ENCODE assay signal across 1 cellular context in genomic region chr11:61361686-61362541, GRCh38.
TF ChIP-seq lines count a peak whose summit lies in the region.

CYB561A3 (minus strand) TSS chr11:61361882; CDS start chr11:61356713, 5,169 bp downstream.
TMEM138 (plus strand) TSS chr11:61362374; CDS start chr11:61364391, 2,017 bp downstream.

TF ChIP-seq in HepG2, 621 proteins besides CTCF, POLR2A, EP300 and RAD21 (continued from another document and continues in another):
- TF ChIP-seq ZNF563 (CRISPR knock-in tag; IDR thresholded peaks at IDR 0.05) (peak; percentile 89; the same call in 1 of the 2 replicates), ZNF616 (CRISPR knock-in tag; IDR thresholded peaks at IDR 0.05; ENCODE audit: low read depth) (peak; percentile 44; the same call in 1 of the 2 replicates), PAX8 (CRISPR knock-in tag; IDR thresholded peaks at IDR 0.05; ENCODE audit: borderline replicate concordance) (0 out of 2 replicates have a peak, but pooled peaks have one; percentile 49), ELF1 (CRISPR knock-in tag; IDR thresholded peaks at IDR 0.05) (peak; percentile 84), ATF7-NPFF (CRISPR knock-in tag; IDR thresholded peaks at IDR 0.05; ENCODE audit: low read depth) (peak; percentile 84), FOXO4 (CRISPR knock-in tag; conservative IDR thresholded peaks at IDR 0.05) (0 out of 2 replicates have a peak, but pooled peaks have one; percentile 88), NPAS2 (CRISPR knock-in tag; IDR thresholded peaks at IDR 0.05; ENCODE audit: borderline replicate concordance) (no peak), AKAP8 (CRISPR knock-in tag; IDR thresholded peaks at IDR 0.05) (peak; percentile 51; the same call in 1 of the 2 replicates), ZNF337 (CRISPR knock-in tag; IDR thresholded peaks at IDR 0.05; ENCODE audit: borderline replicate concordance, low read depth) (peak; percentile 93), ZNF598 (CRISPR knock-in tag; IDR thresholded peaks at IDR 0.05; ENCODE audit: borderline replicate concordance) (peak; percentile 93; the same call in 1 of the 2 replicates), ZZZ3 (CRISPR knock-in tag; IDR thresholded peaks at IDR 0.05; ENCODE audit: borderline replicate concordance) (peak; percentile 87; the same call in 1 of the 2 replicates), ZNF367 (CRISPR knock-in tag; IDR thresholded peaks at IDR 0.05; ENCODE audit: borderline replicate concordance) (no peak), TOE1 (CRISPR knock-in tag; IDR thresholded peaks at IDR 0.05) (peak; percentile 14; the same call in 1 of the 2 replicates), MEIS1 (CRISPR knock-in tag; IDR thresholded peaks at IDR 0.05; ENCODE audit: borderline replicate concordance) (0 out of 2 replicates have a peak, but pooled peaks have one; percentile 49), ZNF124 (CRISPR knock-in tag; IDR thresholded peaks at IDR 0.05) (peak; percentile 83; the same call in 1 of the 2 replicates), YEATS2 (CRISPR knock-in tag; IDR thresholded peaks at IDR 0.05; ENCODE audit: borderline replicate concordance) (peak; percentile 90), THAP9 (CRISPR knock-in tag; IDR thresholded peaks at IDR 0.05; ENCODE audit: borderline replicate concordance) (peak; percentile 89; the same call in 1 of the 2 replicates), SNAI1 (CRISPR knock-in tag; IDR thresholded peaks at IDR 0.05; ENCODE audit: borderline replicate concordance) (0 out of 2 replicates have a peak, but pooled peaks have one; percentile 69), ZNF780A (CRISPR knock-in tag; IDR thresholded peaks at IDR 0.05) (0 out of 2 replicates have a peak, but pooled peaks have one; percentile 13), ZNF788 (CRISPR knock-in tag; IDR thresholded peaks at IDR 0.05; ENCODE audit: borderline replicate concordance) (peak; percentile 42; the same call in 1 of the 2 replicates), HOXA5 (CRISPR knock-in tag; IDR thresholded peaks at IDR 0.05) (peak; percentile 48), EEA1 (CRISPR knock-in tag; IDR thresholded peaks at IDR 0.05; ENCODE audit: borderline replicate concordance) (0 out of 2 replicates have a peak, but pooled peaks have one; percentile 14), POLR2G (IDR thresholded peaks at IDR 0.05; ENCODE audit: low read depth, low read length) (peak; percentile 90), MTF1 (CRISPR knock-in tag; IDR thresholded peaks at IDR 0.05) (peak; percentile 81), ZNF792 (CRISPR knock-in tag; IDR thresholded peaks at IDR 0.05) (peak; percentile 68; the same call in 1 of the 2 replicates), ZNF17 (CRISPR knock-in tag; IDR thresholded peaks at IDR 0.05) (no peak), ZBTB44 (CRISPR knock-in tag; IDR thresholded peaks at IDR 0.05) (peak; percentile 4), CREB1 (IDR thresholded peaks at IDR 0.05) (0 out of 2 replicates have a peak, but pooled peaks have one; percentile 2), CREB1 (CRISPR knock-in tag; IDR thresholded peaks at IDR 0.05) (peak; percentile 83), GRHL1 (CRISPR knock-in tag; conservative IDR thresholded peaks at IDR 0.05) (no peak), RFX5 (IDR thresholded peaks at IDR 0.05; ENCODE audit: low read depth, low read length) (peak; percentile 75; the same call in 1 of the 2 replicates), TAF1 (CRISPR knock-in tag; IDR thresholded peaks at IDR 0.05) (peak; percentile 81), ASH2L (IDR thresholded peaks at IDR 0.05; ENCODE audit: insufficient read length, low read depth, low read length) (peak; percentile 79), ZNF607 (CRISPR knock-in tag; IDR thresholded peaks at IDR 0.05; ENCODE audit: borderline replicate concordance) (peak; percentile 58; the same call in 1 of the 2 replicates), MED13 (CRISPR knock-in tag; IDR thresholded peaks at IDR 0.05) (no peak; the same call in 1 of the 2 replicates)
- TF ChIP-seq, protein P1, sequence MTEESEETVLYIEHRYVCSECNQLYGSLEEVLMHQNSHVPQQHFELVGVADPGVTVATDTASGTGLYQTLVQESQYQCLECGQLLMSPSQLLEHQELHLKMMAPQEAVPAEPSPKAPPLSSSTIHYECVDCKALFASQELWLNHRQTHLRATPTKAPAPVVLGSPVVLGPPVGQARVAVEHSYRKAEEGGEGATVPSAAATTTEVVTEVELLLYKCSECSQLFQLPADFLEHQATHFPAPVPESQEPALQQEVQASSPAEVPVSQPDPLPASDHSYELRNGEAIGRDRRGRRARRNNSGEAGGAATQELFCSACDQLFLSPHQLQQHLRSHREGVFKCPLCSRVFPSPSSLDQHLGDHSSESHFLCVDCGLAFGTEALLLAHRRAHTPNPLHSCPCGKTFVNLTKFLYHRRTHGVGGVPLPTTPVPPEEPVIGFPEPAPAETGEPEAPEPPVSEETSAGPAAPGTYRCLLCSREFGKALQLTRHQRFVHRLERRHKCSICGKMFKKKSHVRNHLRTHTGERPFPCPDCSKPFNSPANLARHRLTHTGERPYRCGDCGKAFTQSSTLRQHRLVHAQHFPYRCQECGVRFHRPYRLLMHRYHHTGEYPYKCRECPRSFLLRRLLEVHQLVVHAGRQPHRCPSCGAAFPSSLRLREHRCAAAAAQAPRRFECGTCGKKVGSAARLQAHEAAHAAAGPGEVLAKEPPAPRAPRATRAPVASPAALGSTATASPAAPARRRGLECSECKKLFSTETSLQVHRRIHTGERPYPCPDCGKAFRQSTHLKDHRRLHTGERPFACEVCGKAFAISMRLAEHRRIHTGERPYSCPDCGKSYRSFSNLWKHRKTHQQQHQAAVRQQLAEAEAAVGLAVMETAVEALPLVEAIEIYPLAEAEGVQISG (CRISPR knock-in tag; IDR thresholded peaks at IDR 0.05) = peak; percentile 99
- TF ChIP-seq, protein P2, sequence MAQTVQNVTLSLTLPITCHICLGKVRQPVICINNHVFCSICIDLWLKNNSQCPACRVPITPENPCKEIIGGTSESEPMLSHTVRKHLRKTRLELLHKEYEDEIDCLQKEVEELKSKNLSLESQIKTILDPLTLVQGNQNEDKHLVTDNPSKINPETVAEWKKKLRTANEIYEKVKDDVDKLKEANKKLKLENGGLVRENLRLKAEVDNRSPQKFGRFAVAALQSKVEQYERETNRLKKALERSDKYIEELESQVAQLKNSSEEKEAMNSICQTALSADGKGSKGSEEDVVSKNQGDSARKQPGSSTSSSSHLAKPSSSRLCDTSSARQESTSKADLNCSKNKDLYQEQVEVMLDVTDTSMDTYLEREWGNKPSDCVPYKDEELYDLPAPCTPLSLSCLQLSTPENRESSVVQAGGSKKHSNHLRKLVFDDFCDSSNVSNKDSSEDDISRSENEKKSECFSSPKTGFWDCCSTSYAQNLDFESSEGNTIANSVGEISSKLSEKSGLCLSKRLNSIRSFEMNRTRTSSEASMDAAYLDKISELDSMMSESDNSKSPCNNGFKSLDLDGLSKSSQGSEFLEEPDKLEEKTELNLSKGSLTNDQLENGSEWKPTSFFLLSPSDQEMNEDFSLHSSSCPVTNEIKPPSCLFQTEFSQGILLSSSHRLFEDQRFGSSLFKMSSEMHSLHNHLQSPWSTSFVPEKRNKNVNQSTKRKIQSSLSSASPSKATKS (CRISPR knock-in tag; IDR thresholded peaks at IDR 0.05) = peak; percentile 23; the same call in 1 of the 2 replicates
- TF ChIP-seq, protein P3, sequence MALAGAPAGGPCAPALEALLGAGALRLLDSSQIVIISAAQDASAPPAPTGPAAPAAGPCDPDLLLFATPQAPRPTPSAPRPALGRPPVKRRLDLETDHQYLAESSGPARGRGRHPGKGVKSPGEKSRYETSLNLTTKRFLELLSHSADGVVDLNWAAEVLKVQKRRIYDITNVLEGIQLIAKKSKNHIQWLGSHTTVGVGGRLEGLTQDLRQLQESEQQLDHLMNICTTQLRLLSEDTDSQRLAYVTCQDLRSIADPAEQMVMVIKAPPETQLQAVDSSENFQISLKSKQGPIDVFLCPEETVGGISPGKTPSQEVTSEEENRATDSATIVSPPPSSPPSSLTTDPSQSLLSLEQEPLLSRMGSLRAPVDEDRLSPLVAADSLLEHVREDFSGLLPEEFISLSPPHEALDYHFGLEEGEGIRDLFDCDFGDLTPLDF (CRISPR knock-in tag; IDR thresholded peaks at IDR 0.05) = peak; percentile 95
- TF ChIP-seq, protein P4, sequence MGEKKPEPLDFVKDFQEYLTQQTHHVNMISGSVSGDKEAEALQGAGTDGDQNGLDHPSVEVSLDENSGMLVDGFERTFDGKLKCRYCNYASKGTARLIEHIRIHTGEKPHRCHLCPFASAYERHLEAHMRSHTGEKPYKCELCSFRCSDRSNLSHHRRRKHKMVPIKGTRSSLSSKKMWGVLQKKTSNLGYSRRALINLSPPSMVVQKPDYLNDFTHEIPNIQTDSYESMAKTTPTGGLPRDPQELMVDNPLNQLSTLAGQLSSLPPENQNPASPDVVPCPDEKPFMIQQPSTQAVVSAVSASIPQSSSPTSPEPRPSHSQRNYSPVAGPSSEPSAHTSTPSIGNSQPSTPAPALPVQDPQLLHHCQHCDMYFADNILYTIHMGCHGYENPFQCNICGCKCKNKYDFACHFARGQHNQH (CRISPR knock-in tag; IDR thresholded peaks at IDR 0.05) = peak; percentile 49; the same call in 1 of the 2 replicates
